8 cellular contexts compared by ENCODE assay signal in the genomic region with DNA sequence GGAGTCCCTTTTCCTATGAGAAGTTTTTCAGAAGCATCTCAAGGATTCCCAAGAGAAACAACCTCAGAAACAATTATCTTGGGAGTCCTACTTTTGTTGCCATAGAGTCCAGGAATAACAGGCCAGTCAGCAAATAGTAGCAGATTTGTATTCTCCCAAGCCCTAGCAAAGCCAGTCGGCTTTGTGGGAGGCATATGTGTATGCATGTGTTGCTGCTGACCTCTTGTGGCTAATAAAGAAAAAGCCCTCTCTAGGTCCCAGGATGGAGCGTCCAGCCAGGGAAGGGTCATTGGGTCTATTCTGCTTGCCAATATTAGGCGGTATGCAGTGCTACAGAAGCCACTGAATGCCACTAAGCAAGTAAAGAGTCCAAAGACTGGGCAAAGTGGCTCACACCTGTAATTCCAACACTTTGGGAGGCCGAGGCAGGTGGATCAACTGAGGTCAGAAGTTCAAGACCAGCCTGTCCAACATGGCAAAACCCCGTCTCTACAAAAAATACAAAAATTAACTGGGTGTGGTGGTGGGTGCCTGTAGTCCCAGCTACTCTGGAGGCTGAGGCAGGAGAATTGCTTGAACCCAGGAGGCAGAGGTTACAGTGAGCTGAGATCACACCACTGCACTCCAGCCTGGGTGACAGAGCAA. TPM values are rescaled to one million over a fixed set of nuclear protein-coding genes. Genes with fewer than 3 reads are reported as not detected.
A peak's percentile ranks its signal among the peaks of the same experiment; 100 is the strongest.
DNase-seq lines count a peak whose midpoint lies in the region; ATAC-seq and TF ChIP-seq lines count a peak whose summit lies in the region.
"Not testable (repeated sequence)": the region's sequence is repeated elsewhere in the genome, so short reads cannot be mapped to it uniquely, and the experiment has no call there.

No MANE protein-coding gene starts in this region.

- POLR2A ChIA-PET in T-cell (lab: Charles Lee): interaction anchor here in 1 of 2 donors (0.7 kb wide), 1 partner anchor 1678 kb away, joined by 5 read pairs; no protein-coding TSS in a partner anchor
- POLR2A ChIA-PET in MCF 10A (lab: Yijun Ruan, JAX): interaction anchor here (0.7 to 2.1 kb wide), 4 partner anchors 12 to 772 kb away, joined by 3 to 6 read pairs (median 5); partner anchors contain the start of gene ATOSB

- not testable (repeated sequence) for H3K9me3 Mint-ChIP-seq in T-cell; MCF 10A (ENCODE audit: unreplicated experiment); neural progenitor cell

- H3K27me3 ChIP-seq in heart right ventricle: not testable (repeated sequence)
- peaks cover 20% of the 10 kb centered on the region for H3K27me3 ChIP-seq in neural progenitor cell

- H3K36me3 ChIP-seq in heart right ventricle, neural progenitor cell: not testable (repeated sequence)

- CTCF ChIA-PET in T-cell (lab: Charles Lee) (interaction anchor here (0.6 to 2.4 kb wide), 2 partner anchors 221 to 578 kb away, joined by 3 to 9 read pairs; no protein-coding TSS in a partner anchor), MCF 10A (lab: Yijun Ruan, JAX) (interaction anchor here (0.6 to 4.4 kb wide), 19 partner anchors 9 to 523 kb away, joined by 3 to 55 read pairs (median 4); partner anchors contain the start of genes ATOSB and UNC13B)

- intact Hi-C loops in MCF 10A (cut with micrococcal nuclease): loop anchor here (1.0 to 5.0 kb wide), 6 partner anchors 200 to 578 kb away; partner anchors contain the start of genes PIGO and UNC13B
- intact Hi-C loops in heart right ventricle (cut with DNase I): loop anchor here in 9 of 10 donors (1.0 to 10.0 kb wide), 13 partner anchors 163 to 580 kb away; partner anchors contain the start of gene ATOSB (in 3 of the 9)

- H3K79me2 ChIP-seq in neural progenitor cell (ENCODE audit: low read depth): not testable (repeated sequence)

- H3K4me3 ChIP-seq in heart right ventricle, neural progenitor cell: not testable (repeated sequence)

- H2AFZ ChIP-seq in neural progenitor cell (replicated peaks): not testable (repeated sequence)

- H3K27me3 Mint-ChIP-seq in T-cell: peaks cover 16 to 28% of the 10 kb centered on the region in 2 donors
- not testable (repeated sequence) for H3K27me3 Mint-ChIP-seq in MCF 10A (ENCODE audit: insufficient read depth, unreplicated experiment); neural progenitor cell (ENCODE audit: insufficient read depth, low read depth)

- not testable (repeated sequence) for BruUV-seq in MCF 10A (replicated peaks; lab: Mats Ljungman, UMichigan)

- H3K27ac Mint-ChIP-seq in T-cell, neural progenitor cell: not testable (repeated sequence)
- peak overlapping the region; percentile 28 for H3K27ac Mint-ChIP-seq in MCF 10A (ENCODE audit: low read depth, unreplicated experiment)

- not testable (repeated sequence) for H3F3A ChIP-seq in neural progenitor cell (ENCODE audit: low read depth)

- 27 to 32% methylated on average over 5 of the region's 5 CpGs for WGBS in heart right ventricle, 2 donors

- not testable (repeated sequence) for H3K4me3 Mint-ChIP-seq in T-cell; MCF 10A (ENCODE audit: unreplicated experiment); neural progenitor cell

- ATAC-seq in HG03342 (IDR thresholded peaks at IDR 0.05; ENCODE audit: unreplicated experiment) (peak; percentile 52), T-cell (replicated peaks in 1 of 4) (peak; percentile 31 to 69 (median 60)), heart right ventricle (peak; percentile 93 to 97 (median 96))

- TF ChIP-seq CTCF in MCF 10A (IDR thresholded peaks at IDR 0.05; ENCODE audit: unreplicated experiment) (peak; percentile 94), heart right ventricle (IDR thresholded peaks at IDR 0.05) (peak; percentile 79 to 93 (median 89)), neural progenitor cell (IDR thresholded peaks at IDR 0.05) (peak; percentile 83)

- not testable (repeated sequence) for H3K4me2 ChIP-seq in neural progenitor cell

- H4K20me1 ChIP-seq in neural progenitor cell (ENCODE audit: low read depth): not testable (repeated sequence)

- H3K4me1 ChIP-seq in heart right ventricle, neural progenitor cell: not testable (repeated sequence)

- H3K9ac ChIP-seq in neural progenitor cell: not testable (repeated sequence)

- not testable (repeated sequence) for H3K4me1 Mint-ChIP-seq in T-cell, neural progenitor cell
- H3K4me1 Mint-ChIP-seq in MCF 10A (ENCODE audit: insufficient read depth, unreplicated experiment): peaks cover 16% of the 10 kb centered on the region

- not testable (repeated sequence) for H3K27ac ChIP-seq in heart right ventricle, neural progenitor cell

- peak; percentile 87 for DNase-seq in EH (ENCODE audit: low read depth)
- DNase-seq in NCI-H2227 (lab: John Stamatoyannopoulos, UW; ENCODE audit: unreplicated experiment): peak; percentile 64
- DNase-seq in T-cell: peak in 4 of 34 experiments; percentile 8 to 18 (median 10)
- DNase-seq in MCF 10A (ENCODE audit: unreplicated experiment): peak; percentile 88
- peak in 1 of 2 donors; percentile 60 for DNase-seq in heart right ventricle
- peak; percentile 87 for DNase-seq in neural progenitor cell (ENCODE audit: low spot score)
- peak; percentile 67 for DNase-seq in ureter (ENCODE audit: low spot score)

- not testable (repeated sequence) for H3K9me3 ChIP-seq in heart right ventricle; neural progenitor cell (ENCODE audit: low read depth)

- not testable (repeated sequence) for H3K36me3 Mint-ChIP-seq in T-cell; MCF 10A (ENCODE audit: insufficient read depth, unreplicated experiment); neural progenitor cell

RNA-seq across cellular contexts. Expression of gene RUSC2, which starts 12.6 kb away (rescaled TPM):
- total RNA-seq in T-cell (1 to 10 TPM in 3 of 5 donors, under 1 TPM in 2; 0.16 to 3.1 (median 1.2) TPM), MCF 10A (2022) (27.8 and 30.5 TPM in 2 replicates), heart right ventricle (10 to 100 TPM; 22.1 to 34.9 (median 28.2) TPM), neural progenitor cell (ENCODE audit: low replicate concordance) (3.5 and 9.9 TPM in 2 replicates), ureter (29.8 TPM)
- 10 to 100 TPM; 22.5 to 32.7 TPM for polyA plus RNA-seq in heart right ventricle
